14 cellular contexts compared by ENCODE assay signal in genomic region chr13:80047406-80047805, GRCh38.
DNase-seq lines count a peak whose midpoint lies in the region; ATAC-seq and TF ChIP-seq lines count a peak whose summit lies in the region.
"Had no signal": no experiment of that assay in that cellular context is flagged by ENCODE, and none has a peak within 500 bp of the region (broad histone marks: within the 10 kb centered on the region; RNA-seq: fewer than 3 reads in every experiment).

No MANE protein-coding gene starts in this region.

- no peak overlapping the region for H3K4me2 ChIP-seq in mesendoderm (ENCODE audit: low read length)

- no peak overlapping the region for H3K4ac ChIP-seq in mesendoderm (ENCODE audit: low read depth, low read length)

- no peak overlapping the region for H2AK5ac ChIP-seq in mesendoderm (ENCODE audit: low read length)

- no peaks in the 10 kb centered on the region for H3K36me3 Mint-ChIP-seq in natural killer cell
- H3K36me3 Mint-ChIP-seq in natural killer cell treated with Interleukin-12 subunit alpha and Interleukin-12 subunit beta and Interleukin-15 and Interleukin-18, amount 100 ng/mL, for 72 hours: no peaks in the 10 kb centered on the region

- TF ChIP-seq CTCF in natural killer cell (IDR thresholded peaks at IDR 0.05): no peak
- no peak for TF ChIP-seq CTCF in body of pancreas (IDR thresholded peaks at IDR 0.05)
- TF ChIP-seq CTCF in GM13976 (IDR thresholded peaks at IDR 0.05; ENCODE audit: borderline replicate concordance, control extremely low read depth, extremely low read depth, insufficient read depth, missing control alignments): no peak
- TF ChIP-seq CTCF in upper lobe of left lung (IDR thresholded peaks at IDR 0.05): no peak

- no peaks in the 10 kb centered on the region for H3K27me3 Mint-ChIP-seq in natural killer cell (ENCODE audit: low read depth in 2 of 2)
- H3K27me3 Mint-ChIP-seq in natural killer cell treated with Interleukin-12 subunit alpha and Interleukin-12 subunit beta and Interleukin-15 and Interleukin-18, amount 100 ng/mL, for 72 hours: no peaks in the 10 kb centered on the region

- no peak overlapping the region for H4K5ac ChIP-seq in mesendoderm (ENCODE audit: low read length)

- peak overlapping the region; percentile 10 to 24 for H3K27ac Mint-ChIP-seq in natural killer cell
- H3K27ac Mint-ChIP-seq in natural killer cell treated with Interleukin-12 subunit alpha and Interleukin-12 subunit beta and Interleukin-15 and Interleukin-18, amount 100 ng/mL, for 72 hours: no peak overlapping the region

- H3K9me3 ChIP-seq in body of pancreas (no peaks in the 10 kb centered on the region), upper lobe of left lung (no peaks in the 10 kb centered on the region)
- H3K9me3 ChIP-seq: thyroid gland had no signal

- no peak overlapping the region for H3K4me3 Mint-ChIP-seq in natural killer cell
- H3K4me3 Mint-ChIP-seq in natural killer cell treated with Interleukin-12 subunit alpha and Interleukin-12 subunit beta and Interleukin-15 and Interleukin-18, amount 100 ng/mL, for 72 hours: no peak overlapping the region

- H2BK5ac ChIP-seq in mesendoderm (ENCODE audit: low read length): no peak overlapping the region

- H3K79me1 ChIP-seq in mesendoderm (ENCODE audit: low read length): no peaks in the 10 kb centered on the region

- peak overlapping the region; percentile 88 for H2BK15ac ChIP-seq in mesendoderm (replicated peaks; ENCODE audit: low read depth)

- H3K9ac ChIP-seq in mesendoderm (ENCODE audit: low read length): no peak overlapping the region

- no peak overlapping the region for H4K8ac ChIP-seq in mesendoderm (ENCODE audit: low read depth, low read length)

- no peak overlapping the region for H3K23ac ChIP-seq in mesendoderm (ENCODE audit: low read length)

- peaks cover 17% of the 10 kb centered on the region for H3K4me1 ChIP-seq in body of pancreas
- H3K4me1 ChIP-seq in mesendoderm (ENCODE audit: control insufficient read depth, low read depth, low read length): no peaks in the 10 kb centered on the region
- H3K4me1 ChIP-seq in upper lobe of left lung: peaks cover 8 to 20% (median 12%) of the 10 kb centered on the region in 4 donors

- H3K27ac ChIP-seq in body of pancreas: peak overlapping the region in 1 of 4 donors; percentile 2
- H3K27ac ChIP-seq in mesendoderm (ENCODE audit: low read depth, low read length): no peak overlapping the region
- no peak overlapping the region for H3K27ac ChIP-seq in upper lobe of left lung
- H3K27ac ChIP-seq: thyroid gland had no signal

- H3K4me3 ChIP-seq in body of pancreas (no peak overlapping the region), mesendoderm (ENCODE audit: low read length) (no peak overlapping the region), upper lobe of left lung (no peak overlapping the region)
- H3K4me3 ChIP-seq: thyroid gland had no signal

- H3K36me3 ChIP-seq in body of pancreas (replicated peaks in 1 of 2; ENCODE audit: insufficient read depth in 1 of 2, low read depth in 2 of 2): no peaks in the 10 kb centered on the region
- no peaks in the 10 kb centered on the region for H3K36me3 ChIP-seq in mesendoderm (ENCODE audit: control insufficient read depth, insufficient read depth, low read length)
- H3K36me3 ChIP-seq in upper lobe of left lung: no peaks in the 10 kb centered on the region
- H3K36me3 ChIP-seq: thyroid gland had no signal

- peak overlapping the region; percentile 9 for H3K56ac ChIP-seq in mesendoderm (ENCODE audit: low read length)

- intact Hi-C loops in natural killer cell (cut with micrococcal nuclease) (no loop called here), body of pancreas (cut with DNase I) (no loop called here)

- H3K27me3 ChIP-seq in body of pancreas: no peaks in the 10 kb centered on the region
- H3K27me3 ChIP-seq in mesendoderm (ENCODE audit: insufficient read depth, low read length, poor library complexity): no peaks in the 10 kb centered on the region
- H3K27me3 ChIP-seq in upper lobe of left lung: no peaks in the 10 kb centered on the region
- H3K27me3 ChIP-seq: thyroid gland had no signal

- in situ Hi-C loops in GM13976 (cut with MboI; ENCODE audit: low sequenced_read_pairs, unreplicated experiment): no loop called here

- no peaks in the 10 kb centered on the region for H3K9me3 Mint-ChIP-seq in natural killer cell
- no peaks in the 10 kb centered on the region for H3K9me3 Mint-ChIP-seq in natural killer cell treated with Interleukin-12 subunit alpha and Interleukin-12 subunit beta and Interleukin-15 and Interleukin-18, amount 100 ng/mL, for 72 hours

- ATAC-seq in natural killer cell (no peak), body of pancreas (peak; percentile 19), upper lobe of left lung (ENCODE audit: low FRiP score in 2 of 2) (no peak)
- ATAC-seq in natural killer cell treated with Interleukin-12 subunit alpha and Interleukin-12 subunit beta and Interleukin-15 and Interleukin-18, amount 100 ng/mL, for 72 hours: no peak
- ATAC-seq: HepG2 had no signal

- TF ChIP-seq POLR2A in body of pancreas (IDR thresholded peaks at IDR 0.05): no peak
- TF ChIP-seq POLR2A in upper lobe of left lung (IDR thresholded peaks at IDR 0.05): no peak

- no peaks in the 10 kb centered on the region for H3K79me2 ChIP-seq in mesendoderm (ENCODE audit: control insufficient read depth, insufficient read depth, low read length)

- WGBS in body of pancreas, 2 donors: 27 to 37% methylated on average over 8 of the region's 8 CpGs
- WGBS in mesendoderm (ENCODE audit: extremely low coverage, insufficient coverage, low lambda C conversion rate): no CpG with 5 or more reads among the region's 8 CpGs
- 53 to 54% methylated on average over 8 of the region's 8 CpGs for WGBS in upper lobe of left lung, 2 donors

- H2BK120ac ChIP-seq in mesendoderm (ENCODE audit: low read depth, low read length): no peak overlapping the region

- peaks cover 18 to 21% of the 10 kb centered on the region in 2 donors for H3K4me1 Mint-ChIP-seq in natural killer cell
- peaks cover 18% of the 10 kb centered on the region in 2 donors for H3K4me1 Mint-ChIP-seq in natural killer cell treated with Interleukin-12 subunit alpha and Interleukin-12 subunit beta and Interleukin-15 and Interleukin-18, amount 100 ng/mL, for 72 hours (ENCODE audit: low read depth in 2 of 2)

- DNase-seq in natural killer cell: no peak
- no peak for DNase-seq in natural killer cell treated with Interleukin-12 subunit alpha and Interleukin-12 subunit beta and Interleukin-15 and Interleukin-18, amount 100 ng/mL, for 72 hours (ENCODE audit: low spot score)
- peak in 2 of 4 donors; percentile 3 to 8 for DNase-seq in body of pancreas
- DNase-seq in mesendoderm: no peak
- DNase-seq in GM13976 (ENCODE audit: low spot score): no peak
- DNase-seq in T-helper 9 cell: no peak
- no peak for DNase-seq in NCI-H748 treated with DMSO at 0.1 percent for 48 hours (lab: John Stamatoyannopoulos, UW)
- no peak for DNase-seq in upper lobe of left lung
- DNase-seq: ACHN; activated CD4-positive, alpha-beta T cell treated with anti-CD3 and anti-CD28 coated beads, Interleukin-2, amount 50 U/mL, for 1 hour; nucleus accumbens; T-helper 2 cell; thyroid gland had no signal

- no peak for TF ChIP-seq EP300 in upper lobe of left lung (IDR thresholded peaks at IDR 0.05)

- H3K18ac ChIP-seq in mesendoderm (ENCODE audit: low read length): no peak overlapping the region

Comparison
In these comparisons a context has a peak if more than half of its experiments do, and no peak if none do; other contexts are left out.
1. H3K27ac Mint-ChIP-seq: peak in natural killer cell (2 of 2); none in natural killer cell treated with Interleukin-12 subunit alpha and Interleukin-12 subunit beta and Interleukin-15 and Interleukin-18, amount 100 ng/mL, for 72 hours (0 of 2).